In the genomic region with DNA sequence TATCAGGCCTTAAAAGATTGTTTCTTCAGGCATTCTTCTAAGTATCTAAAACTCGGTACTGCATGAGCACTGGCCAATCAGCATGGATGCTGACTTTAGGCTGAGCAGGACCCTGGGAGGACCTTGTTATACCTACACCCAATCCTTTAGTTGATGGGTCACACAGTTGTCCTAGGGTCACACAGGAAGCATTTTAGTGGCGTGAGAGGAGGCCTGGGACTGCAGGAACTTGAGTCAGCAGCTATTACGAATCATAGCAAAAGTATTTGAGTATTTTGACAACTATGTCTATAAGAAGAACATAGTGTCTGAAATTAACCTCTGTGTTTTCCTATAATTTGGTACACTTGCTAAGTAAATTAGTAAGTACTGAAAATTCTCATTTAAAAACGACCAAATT, we compare ENCODE assay signal across 18 cellular contexts.
DNase-seq lines count a peak whose midpoint lies in the region; ATAC-seq and TF ChIP-seq lines count a peak whose summit lies in the region.
"Had no signal": no experiment of that assay in that cellular context is flagged by ENCODE, and none has a peak within 500 bp of the region (broad histone marks: within the 10 kb centered on the region; RNA-seq: fewer than 3 reads in every experiment).

No MANE protein-coding gene starts in this region.

- 67 to 83% methylated on average over 2 of the region's 4 CpGs for WGBS in mesodermal cell (ENCODE audit: insufficient coverage in 2 of 2), 2 experiments
- WGBS in heart right ventricle, 2 donors: 43 to 54% methylated on average over 4 of the region's 4 CpGs

- TF ChIP-seq CTCF in BJ (IDR thresholded peaks at IDR 0.05; ENCODE audit: insufficient read depth, low read depth, low read length) (no peak), PC-9 (conservative IDR thresholded peaks at IDR 0.05) (no peak), epithelial cell of esophagus (IDR thresholded peaks at IDR 0.05; ENCODE audit: insufficient read depth, low read depth, low read length, missing control alignments) (no peak), heart right ventricle (IDR thresholded peaks at IDR 0.05) (no peak)

- DNase-seq in BJ (ENCODE audit: low read depth) (peak; percentile 26), PC-9 (peak in 1 of 2 experiments; percentile 61), epithelial cell of esophagus (ENCODE audit: low read depth) (peak; percentile 59), left colon (no peak), HuH-7.5 (ENCODE audit: low spot score) (no peak), heart right ventricle (no peak)
- DNase-seq in activated CD4-positive, CD25-positive, alpha-beta regulatory T cell treated with anti-CD3 and anti-CD28 coated beads, Interleukin-2, amount 50 U/mL, for 72 hours: no peak
- DNase-seq: activated CD8-positive, alpha-beta memory T cell treated with anti-CD3 and anti-CD28 coated beads, Interleukin-2, amount 50 U/mL, for 4 hours; activated naive CD4-positive, alpha-beta T cell treated with anti-CD3 and anti-CD28 coated beads, Interleukin-2, amount 10 ng/mL, durations not matched to agents 7 days and 5 days; AML-193; DMS153; esophagus squamous epithelium; NCI-H1092; stimulated activated CD4-positive, alpha-beta T cell treated with anti-CD3 and anti-CD28 coated beads, Interleukin-15, amount 100 ng/mL, for 24 hours had no signal

- intact Hi-C loops in PC-9 (cut with micrococcal nuclease; ENCODE audit: unreplicated experiment): no loop called here
- intact Hi-C loops in left colon (cut with DNase I, micrococcal nuclease): no loop called here
- intact Hi-C loops in heart right ventricle (cut with DNase I): no loop called here

- H3K27ac ChIP-seq in PC-9 (peak overlapping the region; percentile 13; the same call in 1 of the 2 replicates), mesodermal cell (ENCODE audit: low read depth, low read length, severe bottlenecking) (peak overlapping the region; percentile 4), heart right ventricle (no peak overlapping the region)
- H3K27ac ChIP-seq: esophagus squamous epithelium, SK-N-MC, thoracic aorta had no signal

- H3K36me3 ChIP-seq in BJ (ENCODE audit: control insufficient read depth, insufficient read depth, low read length) (no peaks in the 10 kb centered on the region), PC-9 (ENCODE audit: low read depth) (no peaks in the 10 kb centered on the region), mesodermal cell (ENCODE audit: control insufficient read depth, insufficient read depth, low read length) (no peaks in the 10 kb centered on the region), heart right ventricle (no peaks in the 10 kb centered on the region)
- H3K36me3 ChIP-seq: esophagus squamous epithelium, thoracic aorta had no signal

- H3F3A ChIP-seq in PC-9 (ENCODE audit: insufficient read depth, low read depth): no peaks in the 10 kb centered on the region

- POLR2A ChIA-PET in BJ (lab: Charles Lee): no interaction called here
- POLR2A ChIA-PET in PC-9 (lab: Charles Lee; ENCODE audit: unreplicated experiment): no interaction called here

- ATAC-seq in left colon: no peak
- no peak for ATAC-seq in heart right ventricle
- ATAC-seq: HepG2 had no signal

- no peak overlapping the region for H3K4me3 ChIP-seq in BJ (ENCODE audit: low read depth, low read length)
- H3K4me3 ChIP-seq in PC-9: no peak overlapping the region
- no peak overlapping the region for H3K4me3 ChIP-seq in epithelial cell of esophagus (ENCODE audit: low read length)
- no peak overlapping the region for H3K4me3 ChIP-seq in mesodermal cell (ENCODE audit: extremely low read depth, insufficient read depth, low read length, poor library complexity, severe bottlenecking)
- H3K4me3 ChIP-seq in heart right ventricle: no peak overlapping the region
- H3K4me3 ChIP-seq: esophagus squamous epithelium, SK-N-MC, thoracic aorta had no signal

- H2AFZ ChIP-seq in PC-9: no peak overlapping the region

- BruUV-seq in PC-9 (replicated peaks; lab: Mats Ljungman, UMichigan): no TSS peak

- H3K9me3 ChIP-seq in PC-9 (ENCODE audit: insufficient read depth, low read depth): no peaks in the 10 kb centered on the region
- no peaks in the 10 kb centered on the region for H3K9me3 ChIP-seq in mesodermal cell (ENCODE audit: control insufficient read depth, low read length)
- peaks cover 0 to 7% (median 0%) of the 10 kb centered on the region in 11 donors for H3K9me3 ChIP-seq in heart right ventricle
- H3K9me3 ChIP-seq: esophagus squamous epithelium, thoracic aorta had no signal

- H3K79me2 ChIP-seq in PC-9 (ENCODE audit: low read depth): no peaks in the 10 kb centered on the region

- H4K20me1 ChIP-seq in PC-9 (ENCODE audit: insufficient read depth): no peaks in the 10 kb centered on the region

- H3K27me3 ChIP-seq in BJ (ENCODE audit: control insufficient read depth, insufficient read depth, low read length) (no peaks in the 10 kb centered on the region), PC-9 (ENCODE audit: insufficient read depth, low read depth) (no peaks in the 10 kb centered on the region), heart right ventricle (no peaks in the 10 kb centered on the region)
- H3K27me3 ChIP-seq: esophagus squamous epithelium had no signal

- H3K4me2 ChIP-seq in PC-9: peak overlapping the region; percentile 2; the same call in 1 of the 2 replicates

- H3K9me2 ChIP-seq in PC-9 (ENCODE audit: insufficient read depth): no peaks in the 10 kb centered on the region; the same call in 1 of the 2 replicates

- CTCF ChIA-PET in BJ (lab: Yijun Ruan, JAX): no interaction called here
- CTCF ChIA-PET in PC-9 (lab: Charles Lee): no interaction called here

- H3K4me1 ChIP-seq in PC-9 (replicated peaks; ENCODE audit: insufficient read depth): no peaks in the 10 kb centered on the region
- H3K4me1 ChIP-seq in mesodermal cell (ENCODE audit: control insufficient read depth, insufficient read depth, low read length, poor library complexity, severe bottlenecking): no peaks in the 10 kb centered on the region
- H3K4me1 ChIP-seq in heart right ventricle: no peaks in the 10 kb centered on the region
- H3K4me1 ChIP-seq: esophagus squamous epithelium had no signal

Comparison
In these comparisons a context has a peak if more than half of its experiments do, and no peak if none do; other contexts are left out.
1. DNase-seq: peak in BJ (single experiment) and epithelial cell of esophagus (single experiment); none in left colon (0 of 2), HuH-7.5 (single experiment), heart right ventricle (0 of 2) and activated CD4-positive, CD25-positive, alpha-beta regulatory T cell treated with anti-CD3 and anti-CD28 coated beads, Interleukin-2, amount 50 U/mL, for 72 hours (single experiment).
2. H3K27ac ChIP-seq: peak in PC-9 (single experiment) and mesodermal cell (single experiment); none in heart right ventricle (0 of 10).